25 cellular contexts compared by ENCODE assay signal in genomic region chr20:49496526-49497216, GRCh38. TPM values are rescaled to one million over a fixed set of nuclear protein-coding genes. Genes with fewer than 3 reads are reported as not detected.
"Had no signal": no experiment of that assay in that cellular context is flagged by ENCODE, and none has a peak within 500 bp of the region (broad histone marks: within the 10 kb centered on the region; RNA-seq: fewer than 3 reads in every experiment).

No MANE protein-coding gene starts in this region.

- H3K27me3 ChIP-seq: colonic mucosa, ovary, suprapubic skin, tibial nerve had no signal

- H3K4me3 ChIP-seq: colonic mucosa, left lung, lung, ovary, prostate gland, suprapubic skin, tibial nerve had no signal

- H3K9me3 Mint-ChIP-seq: activated CD4-positive, alpha-beta memory T cell treated with anti-CD3 and anti-CD28 coated beads for 36 hours; activated naive CD8-positive, alpha-beta T cell treated with anti-CD3 and anti-CD28 coated beads, Interleukin-2, amount 10 ng/mL, durations not matched to agents 7 days and 5 days had no signal

- ATAC-seq: foreskin keratinocyte; left lung; naive thymus-derived CD8-positive, alpha-beta T cell; T-helper 17 cell had no signal

- H3K36me3 Mint-ChIP-seq: activated CD4-positive, alpha-beta memory T cell treated with anti-CD3 and anti-CD28 coated beads for 36 hours; activated naive CD8-positive, alpha-beta T cell treated with anti-CD3 and anti-CD28 coated beads, Interleukin-2, amount 10 ng/mL, durations not matched to agents 7 days and 5 days; naive thymus-derived CD8-positive, alpha-beta T cell had no signal

- H3K27ac ChIP-seq: colonic mucosa, foreskin keratinocyte, left lung, ovary, prostate gland, suprapubic skin, tibial nerve had no signal

- H3K4me3 Mint-ChIP-seq: activated CD4-positive, alpha-beta memory T cell treated with anti-CD3 and anti-CD28 coated beads for 36 hours; activated naive CD8-positive, alpha-beta T cell treated with anti-CD3 and anti-CD28 coated beads, Interleukin-2, amount 10 ng/mL, durations not matched to agents 7 days and 5 days; naive thymus-derived CD8-positive, alpha-beta T cell; stimulated activated naive CD8-positive, alpha-beta T cell treated with anti-CD3 and anti-CD28 coated beads, Interleukin-15, Interleukin-2, amounts not matched to agents 100 ng/mL and 50 ng/mL, for 24 hours; T-helper 17 cell had no signal

- H3K36me3 ChIP-seq: colonic mucosa, left lung, ovary, prostate gland, suprapubic skin, tibial nerve had no signal

- FAIRE-seq: bronchial epithelial cell, endometrium had no signal

- H3K4me1 Mint-ChIP-seq: activated naive CD8-positive, alpha-beta T cell treated with anti-CD3 and anti-CD28 coated beads, Interleukin-2, amount 10 ng/mL, durations not matched to agents 7 days and 5 days; T-helper 17 cell had no signal

- DNase-seq: activated CD4-positive, alpha-beta memory T cell treated with anti-CD3 and anti-CD28 coated beads for 36 hours; activated CD4-positive, alpha-beta T cell treated with anti-CD3 and anti-CD28 coated beads for 4 hours; activated CD4-positive, CD25-positive, alpha-beta regulatory T cell; activated naive CD4-positive, alpha-beta T cell treated with Interleukin-2 at 50 U/mL for 16 hours; activated naive CD8-positive, alpha-beta T cell treated with anti-CD3 and anti-CD28 coated beads, Interleukin-2, amount 10 ng/mL, durations not matched to agents 7 days and 5 days; activated T-cell treated with anti-CD3 and anti-CD28 coated beads, Interleukin-2, amount 50 U/mL, for 48 hours; amygdala; colonic mucosa; foreskin keratinocyte; kidney glomerular epithelial cell; left lung; naive thymus-derived CD8-positive, alpha-beta T cell; ovary; stimulated activated CD4-positive, alpha-beta T cell treated with anti-CD3 and anti-CD28 coated beads, Interleukin-12 subunit alpha, Interleukin-12 subunit beta, amount 100 ng/mL, for 4 hours; stimulated activated CD4-positive, alpha-beta T cell treated with anti-CD3 and anti-CD28 coated beads, Interleukin-4, amount 100 ng/mL, for 4 hours; T-helper 17 cell had no signal

- H3K4me1 ChIP-seq: colonic mucosa, foreskin keratinocyte, left lung, prostate gland, suprapubic skin, tibial nerve had no signal

- H3K27ac Mint-ChIP-seq: activated CD4-positive, alpha-beta memory T cell treated with anti-CD3 and anti-CD28 coated beads for 36 hours; activated naive CD8-positive, alpha-beta T cell treated with anti-CD3 and anti-CD28 coated beads, Interleukin-2, amount 10 ng/mL, durations not matched to agents 7 days and 5 days; naive thymus-derived CD8-positive, alpha-beta T cell; stimulated activated naive CD8-positive, alpha-beta T cell treated with anti-CD3 and anti-CD28 coated beads, Interleukin-15, Interleukin-2, amounts not matched to agents 100 ng/mL and 50 ng/mL, for 24 hours; T-helper 17 cell had no signal

- H3K9me3 ChIP-seq: colonic mucosa, left lung, ovary, prostate gland, suprapubic skin had no signal

RNA-seq across cellular contexts. Expression of gene KCNB1, which starts 14.2 kb away (rescaled TPM):
- total RNA-seq: activated CD4-positive, alpha-beta memory T cell treated with anti-CD3 and anti-CD28 coated beads for 36 hours; bronchial epithelial cell; epithelial cell of proximal tubule; foreskin keratinocyte; glomerular endothelial cell had no signal
- polyA plus RNA-seq: foreskin keratinocyte; naive thymus-derived CD8-positive, alpha-beta T cell had no signal
